ENCODE assay signal across 12 cellular contexts in genomic region chr11:75872887-75873416, GRCh38. TPM values are rescaled to one million over a fixed set of nuclear protein-coding genes. Genes with fewer than 3 reads are reported as not detected.
DNase-seq lines count a peak whose midpoint lies in the region; ATAC-seq and TF ChIP-seq lines count a peak whose summit lies in the region.
"Had no signal": no experiment of that assay in that cellular context is flagged by ENCODE, and none has a peak within 500 bp of the region (broad histone marks: within the 10 kb centered on the region; RNA-seq: fewer than 3 reads in every experiment).

No MANE protein-coding gene starts in this region.

- no peaks in the 10 kb centered on the region for H3K36me3 Mint-ChIP-seq in activated T-helper 2 cell treated with anti-CD3 and anti-CD28 coated beads, Interferon-gamma antibody, Interleukin-2, Interleukin-4, amounts not matched to agents 10 μg/mL and 5 μg/mL and 100 μg/mL, durations not matched to agents 14 hours and 24 hours and 36 hours (ENCODE audit: low read depth)

- peak overlapping the region; percentile 66 for H3K27ac Mint-ChIP-seq in activated T-helper 2 cell treated with anti-CD3 and anti-CD28 coated beads, Interferon-gamma antibody, Interleukin-2, Interleukin-4, amounts not matched to agents 10 μg/mL and 5 μg/mL and 100 μg/mL, durations not matched to agents 14 hours and 24 hours and 36 hours

- H3K4me3 Mint-ChIP-seq in activated T-helper 2 cell treated with anti-CD3 and anti-CD28 coated beads, Interferon-gamma antibody, Interleukin-2, Interleukin-4, amounts not matched to agents 10 μg/mL and 5 μg/mL and 100 μg/mL, durations not matched to agents 14 hours and 24 hours and 36 hours (ENCODE audit: low read depth), result no peak overlapping the region

- H3K27ac ChIP-seq in BLaER1 treated with 17β-estradiol and CSF1 and Interleukin-3, amounts not matched to agents 10 nM and 100 nM, result peak overlapping the region in 10 of 11 experiments; percentile 22 to 74 (median 58); a peak in 18 of 22 replicates
- no peak overlapping the region for H3K27ac ChIP-seq in vagina
- H3K27ac ChIP-seq: cardiac muscle cell, thoracic aorta had no signal

- peak overlapping the region in 10 of 11 experiments; percentile 9 to 64 (median 41); a peak in 12 of 22 replicates for H3K9ac ChIP-seq in BLaER1 treated with 17β-estradiol and CSF1 and Interleukin-3, amounts not matched to agents 10 nM and 100 nM

- H3K27me3 Mint-ChIP-seq in activated T-helper 2 cell treated with anti-CD3 and anti-CD28 coated beads, Interferon-gamma antibody, Interleukin-2, Interleukin-4, amounts not matched to agents 10 μg/mL and 5 μg/mL and 100 μg/mL, durations not matched to agents 14 hours and 24 hours and 36 hours (ENCODE audit: low read depth), result no peaks in the 10 kb centered on the region

- H3K9me3 Mint-ChIP-seq in activated T-helper 2 cell treated with anti-CD3 and anti-CD28 coated beads, Interferon-gamma antibody, Interleukin-2, Interleukin-4, amounts not matched to agents 10 μg/mL and 5 μg/mL and 100 μg/mL, durations not matched to agents 14 hours and 24 hours and 36 hours, result no peaks in the 10 kb centered on the region

- intact Hi-C loops in activated T-helper 2 cell treated with anti-CD3 and anti-CD28 coated beads, Interferon-gamma antibody, Interleukin-2, Interleukin-4, amounts not matched to agents 10 μg/mL and 5 μg/mL and 100 μg/mL, durations not matched to agents 14 hours and 24 hours and 36 hours (cut with micrococcal nuclease), result no loop called here
- intact Hi-C loops in lower leg skin (cut with DNase I; ENCODE audit: low total_unique reads) (no loop called here), vagina (cut with DNase I) (no loop called here)

- H3K4me1 ChIP-seq in BLaER1 treated with 17β-estradiol and CSF1 and Interleukin-3, amounts not matched to agents 10 nM and 100 nM, result peaks cover 29 to 42% (median 35%) of the 10 kb centered on the region in 10 experiments
- no peaks in the 10 kb centered on the region for H3K4me1 ChIP-seq in vagina

- no peak for TF ChIP-seq CTCF in lower leg skin (IDR thresholded peaks at IDR 0.05)
- TF ChIP-seq CTCF in vagina (IDR thresholded peaks at IDR 0.05), result no peak

- ATAC-seq in GM18505 (IDR thresholded peaks at IDR 0.05; ENCODE audit: unreplicated experiment) (peak; percentile 10), HG02884 (IDR thresholded peaks at IDR 0.05; ENCODE audit: unreplicated experiment) (peak; percentile 28)

- peaks cover 0 to 8% (median 0%) of the 10 kb centered on the region in 11 experiments; a peak in 3 of 22 replicates for H3K36me3 ChIP-seq in BLaER1 treated with 17β-estradiol and CSF1 and Interleukin-3, amounts not matched to agents 10 nM and 100 nM
- no peaks in the 10 kb centered on the region for H3K36me3 ChIP-seq in vagina
- H3K36me3 ChIP-seq: cardiac muscle cell, thoracic aorta had no signal

- H3K4me2 ChIP-seq in BLaER1 treated with 17β-estradiol and CSF1 and Interleukin-3, amounts not matched to agents 10 nM and 100 nM, result peak overlapping the region; percentile 63 to 95 (median 81)

- no peak for DNase-seq in activated T-helper 2 cell treated with anti-CD3 and anti-CD28 coated beads, Interferon-gamma antibody, Interleukin-2, Interleukin-4, amounts not matched to agents 10 μg/mL and 5 μg/mL and 100 μg/mL, durations not matched to agents 14 hours and 24 hours and 36 hours (ENCODE audit: low spot score)
- DNase-seq in lower leg skin (ENCODE audit: low spot score in 2 of 2), result no peak
- no peak for DNase-seq in DMS153 (lab: John Stamatoyannopoulos, UW)
- DNase-seq in vagina (ENCODE audit: extremely low spot score in 2 of 2), result no peak
- DNase-seq in SIG-M5 (lab: John Stamatoyannopoulos, UW), result no peak
- DNase-seq: kidney, NCI-H510A had no signal

- peaks cover 0 to 6% (median 0%) of the 10 kb centered on the region in 11 experiments; a peak in 6 of 22 replicates for H3K9me3 ChIP-seq in BLaER1 treated with 17β-estradiol and CSF1 and Interleukin-3, amounts not matched to agents 10 nM and 100 nM (replicated peaks in 1 of 11)
- H3K9me3 ChIP-seq in vagina, result no peaks in the 10 kb centered on the region
- H3K9me3 ChIP-seq: thoracic aorta had no signal

- 64 to 65% methylated on average over 5 of the region's 5 CpGs for WGBS in lower leg skin, 2 donors

- H3K4me1 Mint-ChIP-seq in activated T-helper 2 cell treated with anti-CD3 and anti-CD28 coated beads, Interferon-gamma antibody, Interleukin-2, Interleukin-4, amounts not matched to agents 10 μg/mL and 5 μg/mL and 100 μg/mL, durations not matched to agents 14 hours and 24 hours and 36 hours (ENCODE audit: low read depth), result peaks cover 33% of the 10 kb centered on the region

- H4K20me1 ChIP-seq in BLaER1 treated with 17β-estradiol and CSF1 and Interleukin-3, amounts not matched to agents 10 nM and 100 nM, result peaks cover 0 to 26% (median 2%) of the 10 kb centered on the region in 11 experiments; a peak in 9 of 22 replicates

- TF ChIP-seq POLR2A in GM18505 (IDR thresholded peaks at IDR 0.05; ENCODE audit: borderline replicate concordance, extremely low read depth, insufficient read depth, insufficient read length) (no peak), lower leg skin (IDR thresholded peaks at IDR 0.05) (no peak), vagina (IDR thresholded peaks at IDR 0.05) (no peak)

- no peaks in the 10 kb centered on the region for H3K27me3 ChIP-seq in BLaER1 treated with 17β-estradiol and CSF1 and Interleukin-3, amounts not matched to agents 10 nM and 100 nM
- H3K27me3 ChIP-seq in vagina, result no peaks in the 10 kb centered on the region
- H3K27me3 ChIP-seq: cardiac muscle cell had no signal

- H3K4me3 ChIP-seq in BLaER1 treated with 17β-estradiol and CSF1 and Interleukin-3, amounts not matched to agents 10 nM and 100 nM, result peak overlapping the region in 7 of 10 experiments; percentile 2 to 49 (median 34); a peak in 10 of 20 replicates
- H3K4me3 ChIP-seq in lower leg skin (ENCODE audit: low read depth, poor library complexity, severe bottlenecking) (no peak overlapping the region), vagina (no peak overlapping the region)
- H3K4me3 ChIP-seq: cardiac muscle cell, thoracic aorta had no signal

RNA-seq across cellular contexts. Expression of gene UVRAG, which starts 57.9 kb away (rescaled TPM):
- 23.3 and 23.5 TPM in 2 replicates for total RNA-seq in activated T-helper 2 cell treated with anti-CD3 and anti-CD28 coated beads, Interferon-gamma antibody, Interleukin-2, Interleukin-4, amounts not matched to agents 10 μg/mL and 5 μg/mL and 100 μg/mL, durations not matched to agents 14 hours and 24 hours and 36 hours
- 10 to 100 TPM; 14.6 to 28.0 (median 20.7) TPM for total RNA-seq in lower leg skin
- 14.7 TPM for total RNA-seq in vagina

Comparison
In these comparisons a context has a peak if more than half of its experiments do, and no peak if none do; other contexts are left out.
1. H3K4me3 ChIP-seq: peak in BLaER1 treated with 17β-estradiol and CSF1 and Interleukin-3, amounts not matched to agents 10 nM and 100 nM (7 of 10); none in lower leg skin (single experiment) and vagina (0 of 2).